Comparison of ENCODE assay signal across 8 cellular contexts in genomic region chr10:30534465-30535144, GRCh38.
DNase-seq lines count a peak whose midpoint lies in the region; FAIRE-seq and TF ChIP-seq lines count a peak whose summit lies in the region.

No MANE protein-coding gene starts in this region.

- peak; percentile 67 for DNase-seq in GM10248 (ENCODE audit: extremely low spot score)
- DNase-seq in SK-N-DZ (ENCODE audit: low spot score), result peak; percentile 53
- DNase-seq in activated naive CD4-positive, alpha-beta T cell treated with anti-CD3 and anti-CD28 coated beads, Interleukin-2, amount 10 ng/mL, durations not matched to agents 7 days and 5 days, result peak; percentile 82
- peak; percentile 72 for DNase-seq in glomerular visceral epithelial cell (ENCODE audit: extremely low spot score)
- DNase-seq in pons (ENCODE audit: low spot score), result peak; percentile 75
- DNase-seq in urothelium cell line (ENCODE audit: low spot score), result peak; percentile 69
- no peak for DNase-seq in NCI-H524 treated with DMSO at 0.1 percent for 48 hours (lab: John Stamatoyannopoulos, UW)

- peak overlapping the region in 2 of 3 donors; percentile 5 to 35 for H3K27ac Mint-ChIP-seq in IgD-negative memory B cell
- H3K27ac Mint-ChIP-seq in activated naive CD4-positive, alpha-beta T cell treated with anti-CD3 and anti-CD28 coated beads, Interleukin-2, amount 10 ng/mL, durations not matched to agents 7 days and 5 days, result no peak overlapping the region

- FAIRE-seq in urothelium cell line (lab: Jason Lieb, UNC), result no peak

- no peaks in the 10 kb centered on the region for H3K9me3 Mint-ChIP-seq in IgD-negative memory B cell
- H3K9me3 Mint-ChIP-seq in activated naive CD4-positive, alpha-beta T cell treated with anti-CD3 and anti-CD28 coated beads, Interleukin-2, amount 10 ng/mL, durations not matched to agents 7 days and 5 days, result no peaks in the 10 kb centered on the region

- CTCF ChIA-PET in GM10248 (lab: Yijun Ruan, JAX), result interaction anchor here (0.8 to 7.2 kb wide), 21 partner anchors 9 to 175 kb away, joined by 3 to 50 read pairs (median 5); no protein-coding TSS in a partner anchor
- CTCF ChIA-PET in activated naive CD4-positive, alpha-beta T cell treated with anti-CD3 and anti-CD28 coated beads, Interleukin-2, amount 10 ng/mL, durations not matched to agents 7 days and 5 days (lab: Charles Lee), result interaction anchor here (0.6 to 3.7 kb wide), 14 partner anchors 9 to 191 kb away, joined by 3 to 34 read pairs (median 6); no protein-coding TSS in a partner anchor

- no peaks in the 10 kb centered on the region for H3K27me3 Mint-ChIP-seq in IgD-negative memory B cell
- peaks cover 4% of the 10 kb centered on the region for H3K27me3 Mint-ChIP-seq in activated naive CD4-positive, alpha-beta T cell treated with anti-CD3 and anti-CD28 coated beads, Interleukin-2, amount 10 ng/mL, durations not matched to agents 7 days and 5 days

- peak; percentile 88 for TF ChIP-seq CTCF in GM10248 (IDR thresholded peaks at IDR 0.05; ENCODE audit: control extremely low read depth, extremely low read depth, low read depth, missing control alignments)

- POLR2A ChIA-PET in GM10248 (lab: Yijun Ruan, JAX), result no interaction called here

- H3K4me1 Mint-ChIP-seq in IgD-negative memory B cell, result peaks cover 13 to 27% (median 22%) of the 10 kb centered on the region in 3 donors
- peaks cover 41% of the 10 kb centered on the region for H3K4me1 Mint-ChIP-seq in activated naive CD4-positive, alpha-beta T cell treated with anti-CD3 and anti-CD28 coated beads, Interleukin-2, amount 10 ng/mL, durations not matched to agents 7 days and 5 days

- H3K4me3 Mint-ChIP-seq in IgD-negative memory B cell, result no peak overlapping the region
- no peak overlapping the region for H3K4me3 Mint-ChIP-seq in activated naive CD4-positive, alpha-beta T cell treated with anti-CD3 and anti-CD28 coated beads, Interleukin-2, amount 10 ng/mL, durations not matched to agents 7 days and 5 days

- peaks cover 2% of the 10 kb centered on the region for H3K36me3 Mint-ChIP-seq in IgD-negative memory B cell
- H3K36me3 Mint-ChIP-seq in activated naive CD4-positive, alpha-beta T cell treated with anti-CD3 and anti-CD28 coated beads, Interleukin-2, amount 10 ng/mL, durations not matched to agents 7 days and 5 days, result no peaks in the 10 kb centered on the region
